ENCODE assay signal across 2 cellular contexts in the genomic region with DNA sequence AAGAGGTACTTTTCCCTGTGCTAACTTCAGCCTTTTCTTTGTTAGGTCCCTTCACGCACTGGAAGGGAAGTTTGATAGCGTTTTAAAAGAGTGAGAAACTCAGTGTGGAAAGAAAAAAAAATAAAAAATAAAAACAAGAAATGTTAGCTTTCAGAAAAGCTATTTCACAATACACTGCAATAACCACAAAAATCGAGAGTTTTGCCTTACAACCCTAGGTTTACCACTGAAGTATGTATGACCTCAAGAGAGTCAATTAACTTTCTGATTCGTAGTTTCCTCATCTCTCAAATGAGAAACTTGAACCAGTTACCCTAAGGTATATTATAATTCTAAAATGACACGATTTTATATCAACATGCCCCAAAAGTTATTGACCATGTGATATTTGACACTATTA.
TF ChIP-seq lines count a peak whose summit lies in the region.

No MANE protein-coding gene starts in this region.

TF ChIP-seq in GM23338, 12 proteins besides CTCF, POLR2A, EP300 and RAD21 (continued from another document):
- TF ChIP-seq, protein P1, sequence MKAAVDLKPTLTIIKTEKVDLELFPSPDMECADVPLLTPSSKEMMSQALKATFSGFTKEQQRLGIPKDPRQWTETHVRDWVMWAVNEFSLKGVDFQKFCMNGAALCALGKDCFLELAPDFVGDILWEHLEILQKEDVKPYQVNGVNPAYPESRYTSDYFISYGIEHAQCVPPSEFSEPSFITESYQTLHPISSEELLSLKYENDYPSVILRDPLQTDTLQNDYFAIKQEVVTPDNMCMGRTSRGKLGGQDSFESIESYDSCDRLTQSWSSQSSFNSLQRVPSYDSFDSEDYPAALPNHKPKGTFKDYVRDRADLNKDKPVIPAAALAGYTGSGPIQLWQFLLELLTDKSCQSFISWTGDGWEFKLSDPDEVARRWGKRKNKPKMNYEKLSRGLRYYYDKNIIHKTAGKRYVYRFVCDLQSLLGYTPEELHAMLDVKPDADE (IDR thresholded peaks at IDR 0.05), result no peak

TF ChIP-seq in K562, 482 proteins besides CTCF, POLR2A, EP300 and RAD21 (continued from another document):
- TF ChIP-seq, protein P2, sequence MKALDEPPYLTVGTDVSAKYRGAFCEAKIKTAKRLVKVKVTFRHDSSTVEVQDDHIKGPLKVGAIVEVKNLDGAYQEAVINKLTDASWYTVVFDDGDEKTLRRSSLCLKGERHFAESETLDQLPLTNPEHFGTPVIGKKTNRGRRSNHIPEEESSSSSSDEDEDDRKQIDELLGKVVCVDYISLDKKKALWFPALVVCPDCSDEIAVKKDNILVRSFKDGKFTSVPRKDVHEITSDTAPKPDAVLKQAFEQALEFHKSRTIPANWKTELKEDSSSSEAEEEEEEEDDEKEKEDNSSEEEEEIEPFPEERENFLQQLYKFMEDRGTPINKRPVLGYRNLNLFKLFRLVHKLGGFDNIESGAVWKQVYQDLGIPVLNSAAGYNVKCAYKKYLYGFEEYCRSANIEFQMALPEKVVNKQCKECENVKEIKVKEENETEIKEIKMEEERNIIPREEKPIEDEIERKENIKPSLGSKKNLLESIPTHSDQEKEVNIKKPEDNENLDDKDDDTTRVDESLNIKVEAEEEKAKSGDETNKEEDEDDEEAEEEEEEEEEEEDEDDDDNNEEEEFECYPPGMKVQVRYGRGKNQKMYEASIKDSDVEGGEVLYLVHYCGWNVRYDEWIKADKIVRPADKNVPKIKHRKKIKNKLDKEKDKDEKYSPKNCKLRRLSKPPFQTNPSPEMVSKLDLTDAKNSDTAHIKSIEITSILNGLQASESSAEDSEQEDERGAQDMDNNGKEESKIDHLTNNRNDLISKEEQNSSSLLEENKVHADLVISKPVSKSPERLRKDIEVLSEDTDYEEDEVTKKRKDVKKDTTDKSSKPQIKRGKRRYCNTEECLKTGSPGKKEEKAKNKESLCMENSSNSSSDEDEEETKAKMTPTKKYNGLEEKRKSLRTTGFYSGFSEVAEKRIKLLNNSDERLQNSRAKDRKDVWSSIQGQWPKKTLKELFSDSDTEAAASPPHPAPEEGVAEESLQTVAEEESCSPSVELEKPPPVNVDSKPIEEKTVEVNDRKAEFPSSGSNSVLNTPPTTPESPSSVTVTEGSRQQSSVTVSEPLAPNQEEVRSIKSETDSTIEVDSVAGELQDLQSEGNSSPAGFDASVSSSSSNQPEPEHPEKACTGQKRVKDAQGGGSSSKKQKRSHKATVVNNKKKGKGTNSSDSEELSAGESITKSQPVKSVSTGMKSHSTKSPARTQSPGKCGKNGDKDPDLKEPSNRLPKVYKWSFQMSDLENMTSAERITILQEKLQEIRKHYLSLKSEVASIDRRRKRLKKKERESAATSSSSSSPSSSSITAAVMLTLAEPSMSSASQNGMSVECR (CRISPR knock-in tag; IDR thresholded peaks at IDR 0.05), result no peak
- TF ChIP-seq ZNF239 (CRISPR knock-in tag; IDR thresholded peaks at IDR 0.05) (no peak), JUND (IDR thresholded peaks at IDR 0.05; ENCODE audit: borderline replicate concordance, low read depth, low read length) (no peak), JUND (tag; IDR thresholded peaks at IDR 0.05; ENCODE audit: borderline replicate concordance, low read depth, low read length) (no peak), SIN3A (IDR thresholded peaks at IDR 0.05; ENCODE audit: borderline replicate concordance in 2 of 2, control insufficient read depth in 1 of 2, low read depth in 2 of 2, low read length in 2 of 2) (no peak)
- TF ChIP-seq, protein P3, sequence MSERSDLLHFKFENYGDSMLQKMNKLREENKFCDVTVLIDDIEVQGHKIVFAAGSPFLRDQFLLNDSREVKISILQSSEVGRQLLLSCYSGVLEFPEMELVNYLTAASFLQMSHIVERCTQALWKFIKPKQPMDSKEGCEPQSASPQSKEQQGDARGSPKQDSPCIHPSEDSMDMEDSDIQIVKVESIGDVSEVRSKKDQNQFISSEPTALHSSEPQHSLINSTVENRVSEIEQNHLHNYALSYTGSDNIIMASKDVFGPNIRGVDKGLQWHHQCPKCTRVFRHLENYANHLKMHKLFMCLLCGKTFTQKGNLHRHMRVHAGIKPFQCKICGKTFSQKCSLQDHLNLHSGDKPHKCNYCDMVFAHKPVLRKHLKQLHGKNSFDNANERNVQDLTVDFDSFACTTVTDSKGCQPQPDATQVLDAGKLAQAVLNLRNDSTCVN (CRISPR knock-in tag; IDR thresholded peaks at IDR 0.05), result no peak
